Comparison of ENCODE assay signal across 29 cellular contexts in the genomic region with DNA sequence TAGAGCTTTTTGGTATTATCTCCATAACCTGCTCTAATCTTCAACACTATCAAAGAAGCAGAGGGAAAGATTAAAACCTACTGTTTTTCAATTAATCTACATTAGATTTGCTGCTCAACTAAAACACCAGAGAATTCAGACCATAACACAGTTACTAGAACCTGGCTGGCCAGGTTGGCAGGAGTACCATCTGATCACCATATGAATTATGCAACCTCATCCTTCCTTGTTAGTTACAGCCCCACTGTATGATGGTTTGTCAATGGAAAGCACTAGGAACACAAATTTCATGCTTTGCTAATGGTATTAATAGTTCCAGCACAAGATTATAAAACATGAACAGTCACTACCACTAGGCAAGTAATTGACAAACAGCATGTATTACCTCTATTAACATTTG.
"Had no signal": no experiment of that assay in that cellular context is flagged by ENCODE, and none has a peak within 500 bp of the region (broad histone marks: within the 10 kb centered on the region; RNA-seq: fewer than 3 reads in every experiment).

No MANE protein-coding gene starts in this region.

- FAIRE-seq: bronchial epithelial cell, colon, endothelial cell of umbilical vein had no signal

- H3K27me3 ChIP-seq: ascending aorta, brain microvascular endothelial cell, esophagus squamous epithelium, gastroesophageal sphincter had no signal

- DNase-seq: activated CD4-positive, alpha-beta memory T cell treated with anti-CD3 and anti-CD28 coated beads, Interleukin-2, amount 10 ng/mL, durations not matched to agents 7 days and 5 days; activated CD4-positive, alpha-beta T cell treated with anti-CD3 and anti-CD28 coated beads for 1 hour; activated CD4-positive, alpha-beta T cell treated with anti-CD3 and anti-CD28 coated beads for 4 hours; activated CD4-positive, alpha-beta T cell treated with anti-CD3 and anti-CD28 coated beads, Interleukin-2, amount 10 ng/mL, durations not matched to agents 7 days and 5 days; activated CD4-positive, alpha-beta T cell treated with anti-CD3 and anti-CD28 coated beads, Interleukin-2, amount 50 U/mL, for 4 hours; activated CD8-positive, alpha-beta memory T cell treated with anti-CD3 and anti-CD28 coated beads, Interleukin-2, amount 50 U/mL, for 48 hours; activated gamma-delta T cell; activated naive CD4-positive, alpha-beta T cell; activated naive CD4-positive, alpha-beta T cell treated with anti-CD3 and anti-CD28 coated beads, Interleukin-2, amount 10 ng/mL, durations not matched to agents 7 days and 5 days; activated naive CD8-positive, alpha-beta T cell treated with anti-CD3 and anti-CD28 coated beads, Interleukin-2, amount 10 ng/mL, durations not matched to agents 7 days and 5 days; activated T-cell treated with anti-CD3 and anti-CD28 coated beads for 4 hours; activated T-cell treated with anti-CD3 and anti-CD28 coated beads, Interleukin-2, amount 50 U/mL, for 24 hours; activated T-cell treated with anti-CD3 and anti-CD28 coated beads, Interleukin-2, amount 50 U/mL, for 72 hours; brain microvascular endothelial cell; cortex of kidney; dermis blood vessel endothelial cell; effector CD8-positive, alpha-beta T cell; esophagus squamous epithelium; foreskin melanocyte; T-helper 2 cell had no signal

- H3K4me3 ChIP-seq: ascending aorta, esophagus squamous epithelium, gastroesophageal sphincter had no signal

- H3K27ac ChIP-seq: ascending aorta, brain microvascular endothelial cell, epithelial cell of prostate, esophagus squamous epithelium, gastroesophageal sphincter, VCaP had no signal

- H3K9me3 ChIP-seq: ascending aorta, esophagus squamous epithelium, gastroesophageal sphincter had no signal

- ATAC-seq: activated naive CD4-positive, alpha-beta T cell treated with anti-CD3 and anti-CD28 coated beads, Interleukin-2, amount 50 U/mL, for 72 hours; activated T-cell treated with anti-CD3 and anti-CD28 coated beads, Interleukin-2, amount 50 U/mL, for 72 hours; gastroesophageal sphincter; WTC11 had no signal
